In genomic region chr12:98513379-98514318, GRCh38 we compare ENCODE assay signal across 8 cellular contexts.
A peak's percentile ranks its signal among the peaks of the same experiment; 100 is the strongest.
DNase-seq lines count a peak whose midpoint lies in the region; ATAC-seq, FAIRE-seq and TF ChIP-seq lines count a peak whose summit lies in the region.
"Had no signal": no experiment of that assay in that cellular context is flagged by ENCODE, and none has a peak within 500 bp of the region (broad histone marks: within the 10 kb centered on the region; RNA-seq: fewer than 3 reads in every experiment).

No MANE protein-coding gene starts in this region.

- H3K27ac ChIP-seq in effector memory CD4-positive, alpha-beta T cell (ENCODE audit: insufficient read depth, low read length, poor library complexity, severe bottlenecking), result peak overlapping the region; percentile 12
- peak overlapping the region; percentile 37 for H3K27ac ChIP-seq in rectal smooth muscle tissue (ENCODE audit: low read depth, low read length)

- peak; percentile 70 for FAIRE-seq in GM19239 (lab: Jason Lieb, UNC)

- no peak for ATAC-seq in GM18505 (IDR thresholded peaks at IDR 0.05; ENCODE audit: unreplicated experiment)
- ATAC-seq in GM18511 (IDR thresholded peaks at IDR 0.05; ENCODE audit: unreplicated experiment), result no peak

- H3K4me1 ChIP-seq in NT2/D1 (ENCODE audit: insufficient read depth, insufficient read length) (no peaks in the 10 kb centered on the region), rectal smooth muscle tissue (ENCODE audit: control insufficient read depth, insufficient read depth, low read length) (peaks cover 5% of the 10 kb centered on the region)
- H3K4me1 ChIP-seq in effector memory CD4-positive, alpha-beta T cell (ENCODE audit: control insufficient read depth, insufficient read depth, low read length, poor library complexity, severe bottlenecking), result peaks cover 10% of the 10 kb centered on the region

- H3K27me3 ChIP-seq in NT2/D1 (ENCODE audit: insufficient read depth, insufficient read length) (no peaks in the 10 kb centered on the region), rectal smooth muscle tissue (ENCODE audit: control insufficient read depth, insufficient read depth, low read length) (no peaks in the 10 kb centered on the region)
- H3K27me3 ChIP-seq in effector memory CD4-positive, alpha-beta T cell (replicated peaks; ENCODE audit: control insufficient read depth, insufficient read depth, low read length, poor library complexity, severe bottlenecking), result no peaks in the 10 kb centered on the region

- no peaks in the 10 kb centered on the region for H3K9me3 ChIP-seq in NT2/D1 (ENCODE audit: insufficient read depth, low read length)
- H3K9me3 ChIP-seq in effector memory CD4-positive, alpha-beta T cell (ENCODE audit: control insufficient read depth, low read length), result no peaks in the 10 kb centered on the region

- peak overlapping the region; percentile 97 for H3K4me3 ChIP-seq in NT2/D1 (ENCODE audit: insufficient read length, low read depth)
- H3K4me3 ChIP-seq in effector memory CD4-positive, alpha-beta T cell (ENCODE audit: insufficient read depth, low read depth, low read length, poor library complexity, severe bottlenecking), result no peak overlapping the region
- H3K4me3 ChIP-seq in rectal smooth muscle tissue (ENCODE audit: low read length), result no peak overlapping the region

- peaks cover 15% of the 10 kb centered on the region for H3K36me3 ChIP-seq in NT2/D1 (ENCODE audit: insufficient read depth, insufficient read length, low read length)
- H3K36me3 ChIP-seq in effector memory CD4-positive, alpha-beta T cell (ENCODE audit: control insufficient read depth, insufficient read depth, low read length), result no peaks in the 10 kb centered on the region
- H3K36me3 ChIP-seq in rectal smooth muscle tissue (ENCODE audit: control insufficient read depth, insufficient read depth, low read length), result no peaks in the 10 kb centered on the region

- DNase-seq in GM19239 (ENCODE audit: insufficient read length, low spot score), result no peak
- no peak for DNase-seq in NT2/D1 (ENCODE audit: low read depth, low spot score)
- no peak for DNase-seq in effector memory CD4-positive, alpha-beta T cell
- DNase-seq in NCI-H524 treated with DMSO at 0.1 percent for 48 hours (lab: John Stamatoyannopoulos, UW), result no peak
- DNase-seq: occipital lobe had no signal

- H3K9ac ChIP-seq in NT2/D1 (ENCODE audit: insufficient read length, low read depth) (peak overlapping the region; percentile 100), rectal smooth muscle tissue (ENCODE audit: low read length) (no peak overlapping the region)

- TF ChIP-seq POLR2A in GM18505 (IDR thresholded peaks at IDR 0.05; ENCODE audit: borderline replicate concordance, extremely low read depth, insufficient read depth, insufficient read length), result no peak
